Comparison of ENCODE assay signal across 8 cellular contexts in genomic region chr22:17085277-17086091, GRCh38. TPM values are rescaled to one million over a fixed set of nuclear protein-coding genes. Genes with fewer than 3 reads are reported as not detected.
DNase-seq lines count a peak whose midpoint lies in the region; ATAC-seq and TF ChIP-seq lines count a peak whose summit lies in the region.

No MANE protein-coding gene starts in this region.

- no peak for TF ChIP-seq EP300 in Ishikawa (IDR thresholded peaks at IDR 0.05; ENCODE audit: borderline replicate concordance)

- H3K4me1 ChIP-seq in iPS-18a (ENCODE audit: control insufficient read depth, low read depth, low read length), result peaks cover 7% of the 10 kb centered on the region

- H3K36me3 Mint-ChIP-seq in activated naive CD8-positive, alpha-beta T cell treated with anti-CD3 and anti-CD28 coated beads for 36 hours, result peaks cover 15% of the 10 kb centered on the region

- peaks cover 39% of the 10 kb centered on the region for H3K27me3 ChIP-seq in iPS-18a (ENCODE audit: control insufficient read depth, insufficient read depth, low read length)

- H3K9me3 Mint-ChIP-seq in activated naive CD8-positive, alpha-beta T cell treated with anti-CD3 and anti-CD28 coated beads for 36 hours, result no peaks in the 10 kb centered on the region

- H3K27ac ChIP-seq in iPS-18a (ENCODE audit: low read length), result no peak overlapping the region

- peaks cover 47% of the 10 kb centered on the region for H3K4me1 Mint-ChIP-seq in activated naive CD8-positive, alpha-beta T cell treated with anti-CD3 and anti-CD28 coated beads for 36 hours

- H3K4me3 Mint-ChIP-seq in activated naive CD8-positive, alpha-beta T cell treated with anti-CD3 and anti-CD28 coated beads for 36 hours, result peak overlapping the region; percentile 84

- peak overlapping the region; percentile 78 for H3K27ac Mint-ChIP-seq in activated naive CD8-positive, alpha-beta T cell treated with anti-CD3 and anti-CD28 coated beads for 36 hours

- peak; percentile 31 for DNase-seq in activated naive CD8-positive, alpha-beta T cell treated with anti-CD3 and anti-CD28 coated beads for 36 hours
- DNase-seq in stimulated activated CD4-positive, alpha-beta T cell treated with anti-CD3 and anti-CD28 coated beads, Interleukin-12 subunit alpha, Interleukin-12 subunit beta, amount 100 ng/mL, for 4 hours, result peak; percentile 45
- DNase-seq in 8988T, result no peak
- no peak for DNase-seq in HUDEP-2 (lab: John Stamatoyannopoulos, UW; ENCODE audit: unreplicated experiment in 76 of 76)
- DNase-seq in NCI-H526 treated with DMSO at 0.1 percent for 48 hours (lab: John Stamatoyannopoulos, UW), result no peak

- H3K4me3 ChIP-seq in iPS-18a (ENCODE audit: low read length), result peak overlapping the region; percentile 69

- peak; percentile 5 for ATAC-seq in GM19043 (IDR thresholded peaks at IDR 0.05; ENCODE audit: low read depth, unreplicated experiment)

- H3K27me3 Mint-ChIP-seq in activated naive CD8-positive, alpha-beta T cell treated with anti-CD3 and anti-CD28 coated beads for 36 hours, result no peaks in the 10 kb centered on the region

- H3K9ac ChIP-seq in iPS-18a (ENCODE audit: low read length), result no peak overlapping the region

- no peak for TF ChIP-seq RAD21 in Ishikawa (IDR thresholded peaks at IDR 0.05; ENCODE audit: low read depth)

- H3K9me3 ChIP-seq in iPS-18a (ENCODE audit: control insufficient read depth, low read depth, low read length), result no peaks in the 10 kb centered on the region

- H3K36me3 ChIP-seq in iPS-18a (ENCODE audit: control insufficient read depth, low read depth, low read length), result no peaks in the 10 kb centered on the region

TF ChIP-seq in Ishikawa, 13 proteins besides CTCF, POLR2A, EP300 and RAD21:
- TF ChIP-seq CREB1 (IDR thresholded peaks at IDR 0.05; ENCODE audit: low read depth), result no peak
- TF ChIP-seq CEBPB (IDR thresholded peaks at IDR 0.05), result peak; percentile 33; the same call in 1 of the 2 replicates
- no peak for TF ChIP-seq YY1 (IDR thresholded peaks at IDR 0.05; ENCODE audit: low read depth)

RNA-seq across cellular contexts. Expression of gene IL17RA, which starts 0.7 kb away (rescaled TPM):
- total RNA-seq in activated naive CD8-positive, alpha-beta T cell treated with anti-CD3 and anti-CD28 coated beads for 36 hours, result 10 to 100 TPM; 13.3 to 16.6 TPM

RNA-seq across cellular contexts. Expression of gene TMEM121B, which starts 35.7 kb away (rescaled TPM):
- total RNA-seq in activated naive CD8-positive, alpha-beta T cell treated with anti-CD3 and anti-CD28 coated beads for 36 hours, result under 1 TPM; 0.27 to 0.36 TPM

Comparison
In these comparisons a context has a peak if more than half of its experiments do, and no peak if none do; other contexts are left out.
1. DNase-seq: peak in activated naive CD8-positive, alpha-beta T cell treated with anti-CD3 and anti-CD28 coated beads for 36 hours (single experiment) and stimulated activated CD4-positive, alpha-beta T cell treated with anti-CD3 and anti-CD28 coated beads, Interleukin-12 subunit alpha, Interleukin-12 subunit beta, amount 100 ng/mL, for 4 hours (single experiment); none in 8988T (single experiment), HUDEP-2 (0 of 76) and NCI-H526 treated with DMSO at 0.1 percent for 48 hours (single experiment).